7 cellular contexts compared by ENCODE assay signal in genomic region chr11:1693327-1694063, GRCh38.
DNase-seq lines count a peak whose midpoint lies in the region; ATAC-seq and TF ChIP-seq lines count a peak whose summit lies in the region.

No MANE protein-coding gene starts in this region.

- no peak for ATAC-seq in HG02763 (IDR thresholded peaks at IDR 0.05; ENCODE audit: unreplicated experiment)

- H3K9me3 ChIP-seq in WERI-Rb-1 (ENCODE audit: severe bottlenecking) (no peaks in the 10 kb centered on the region), iPS-18a (ENCODE audit: control insufficient read depth, low read depth, low read length) (no peaks in the 10 kb centered on the region)

- H3K36me3 ChIP-seq in WERI-Rb-1 = no peaks in the 10 kb centered on the region
- H3K36me3 ChIP-seq in iPS-18a (ENCODE audit: control insufficient read depth, low read depth, low read length) = no peaks in the 10 kb centered on the region

- in situ Hi-C loops in GM13977 (cut with MboI; ENCODE audit: low pct_unique_long_range_greater_than_20kb, low sequenced_read_pairs, unreplicated experiment) (loop anchor here (25.0 kb wide), 1 partner anchor 469 kb away; the partner anchor contains the start of genes INS and TH), T47D (cut with HindIII; ENCODE audit: low pct_unique_long_range_greater_than_20kb, low sequenced_read_pairs) (no loop called here)

- peaks cover 5% of the 10 kb centered on the region for H3K4me1 ChIP-seq in iPS-18a (ENCODE audit: control insufficient read depth, low read depth, low read length)

- peak overlapping the region; percentile 40 for H3K4me3 ChIP-seq in WERI-Rb-1 (ENCODE audit: low read depth, low read length)
- peak overlapping the region; percentile 68 for H3K4me3 ChIP-seq in iPS-18a (ENCODE audit: low read length)
- peak overlapping the region; percentile 37 for H3K4me3 ChIP-seq in skeletal muscle cell (ENCODE audit: low read depth, low read length)

- H3K27me3 ChIP-seq in WERI-Rb-1 (ENCODE audit: insufficient read depth, low read depth, severe bottlenecking) (peaks cover 72% of the 10 kb centered on the region), iPS-18a (ENCODE audit: control insufficient read depth, insufficient read depth, low read length) (no peaks in the 10 kb centered on the region)

- no peak overlapping the region for H3K9ac ChIP-seq in iPS-18a (ENCODE audit: low read length)

- TF ChIP-seq CTCF in GM13977 (IDR thresholded peaks at IDR 0.05; ENCODE audit: extremely low read depth, insufficient read depth, missing control alignments) = peak; percentile 89
- TF ChIP-seq CTCF in WERI-Rb-1 (IDR thresholded peaks at IDR 0.05; ENCODE audit: low read depth, low read length) = peak; percentile 93

- DNase-seq in GM13977 (ENCODE audit: low spot score) (peak; percentile 86), NCI-H1417 (lab: John Stamatoyannopoulos, UW) (peak; percentile 77 to 84 (median 82)), WERI-Rb-1 (peak; percentile 83), T47D (ENCODE audit: low read depth in 1 of 2, low spot score in 1 of 2) (peak; percentile 68 to 75), skeletal muscle cell (ENCODE audit: low read depth) (peak; percentile 9)

- no peak overlapping the region for H3K27ac ChIP-seq in WERI-Rb-1
- H3K27ac ChIP-seq in iPS-18a (ENCODE audit: low read length) = no peak overlapping the region

Comparison
In these comparisons a context has a peak if more than half of its experiments do, and no peak if none do; other contexts are left out.
1. DNase-seq: peak in every context shown above with its lines; median percentile 86 in GM13977; 83 in WERI-Rb-1; 82 in NCI-H1417; 72 in T47D; 9 in skeletal muscle cell.